24 cellular contexts compared by ENCODE assay signal in the genomic region with DNA sequence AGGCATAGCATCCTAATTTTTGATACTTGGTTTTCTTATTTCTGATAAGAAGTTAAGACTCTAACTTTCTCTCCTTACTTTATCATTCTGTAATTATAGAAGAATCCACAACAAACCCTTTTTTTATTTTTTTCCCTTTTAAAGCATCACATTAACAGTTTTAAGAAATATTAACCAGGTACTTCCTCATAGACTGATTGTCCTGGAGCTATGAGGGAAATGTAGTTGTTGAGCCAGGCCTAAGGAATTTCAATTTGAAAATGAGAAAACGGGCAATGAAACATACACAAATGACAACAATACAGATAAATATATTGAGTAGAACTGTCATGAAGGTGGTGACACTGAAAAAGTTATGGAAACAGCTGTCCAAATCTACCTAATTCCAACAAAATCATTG.
DNase-seq lines count a peak whose midpoint lies in the region; ATAC-seq and TF ChIP-seq lines count a peak whose summit lies in the region.
"Had no signal": no experiment of that assay in that cellular context is flagged by ENCODE, and none has a peak within 500 bp of the region (broad histone marks: within the 10 kb centered on the region; RNA-seq: fewer than 3 reads in every experiment).

No MANE protein-coding gene starts in this region.

- H3K79me2 ChIP-seq in neural progenitor cell (ENCODE audit: low read depth) (no peaks in the 10 kb centered on the region), mammary epithelial cell (ENCODE audit: insufficient read depth, low read length) (no peaks in the 10 kb centered on the region)

- H3K27me3 Mint-ChIP-seq in mesothelial cell of epicardium (ENCODE audit: low read depth) (no peaks in the 10 kb centered on the region), neural progenitor cell (ENCODE audit: insufficient read depth, low read depth) (no peaks in the 10 kb centered on the region), endodermal cell (ENCODE audit: insufficient read depth) (no peaks in the 10 kb centered on the region)
- H3K27me3 Mint-ChIP-seq: B cell; CD4-positive, alpha-beta T cell had no signal

- no peak for ATAC-seq in HG02763 (IDR thresholded peaks at IDR 0.05; ENCODE audit: unreplicated experiment)
- ATAC-seq: CD8-positive, alpha-beta T cell had no signal

- intact Hi-C loops in mammary epithelial cell (cut with micrococcal nuclease): loop anchor here (1.0 to 5.0 kb wide), 6 partner anchors 186 to 1469 kb away; no protein-coding TSS in a partner anchor

- H3K9me3 ChIP-seq in neural progenitor cell (ENCODE audit: low read depth) (no peaks in the 10 kb centered on the region), mammary epithelial cell (replicated peaks; ENCODE audit: insufficient read depth, low read length) (no peaks in the 10 kb centered on the region), endodermal cell (ENCODE audit: control insufficient read depth, low read length) (no peaks in the 10 kb centered on the region)
- H3K9me3 ChIP-seq: A549; BLaER1 treated with 17β-estradiol and CSF1 and Interleukin-3, amounts not matched to agents 10 nM and 100 nM; Caco-2 had no signal

- TF ChIP-seq CTCF in mesothelial cell of epicardium (IDR thresholded peaks at IDR 0.05; ENCODE audit: unreplicated experiment): no peak
- no peak for TF ChIP-seq CTCF in neural progenitor cell (IDR thresholded peaks at IDR 0.05)
- TF ChIP-seq CTCF in mammary epithelial cell (conservative IDR thresholded peaks at IDR 0.05 in 1 of 2, IDR thresholded peaks at IDR 0.05 in 1 of 2; ENCODE audit: extremely low read depth in 1 of 2, insufficient read depth in 1 of 2, low read depth in 1 of 2, low read length in 2 of 2): no peak
- TF ChIP-seq CTCF in endodermal cell (conservative IDR thresholded peaks at IDR 0.05): no peak

- DNase-seq in kidney glomerular epithelial cell (lab: John Stamatoyannopoulos, UW) (peak; percentile 58), mesothelial cell of epicardium (ENCODE audit: low spot score in 2 of 2, unreplicated experiment in 2 of 2) (no peak), neural progenitor cell (ENCODE audit: low spot score) (no peak), renal cortical epithelial cell (ENCODE audit: low read depth) (peak; percentile 66), mammary epithelial cell (no peak), endodermal cell (no peak)
- no peak for DNase-seq in activated effector memory CD4-positive, alpha-beta T cell treated with anti-CD3 and anti-CD28 coated beads, Interleukin-2, amount 50 U/mL, for 16 hours
- DNase-seq: AML-193; Calu3; CD4-positive, alpha-beta T cell; CD8-positive, alpha-beta T cell; DMS 273 treated with DMSO at 0.1 percent for 48 hours; DMS153; DMS79; DND-41; GDM1 had no signal

- H3K27ac ChIP-seq in neural progenitor cell (no peak overlapping the region), mammary epithelial cell (ENCODE audit: insufficient read depth, low read depth, low read length) (no peak overlapping the region), endodermal cell (ENCODE audit: low read depth, low read length) (no peak overlapping the region)
- H3K27ac ChIP-seq: 22Rv1; A549; BLaER1 treated with 17β-estradiol and CSF1 and Interleukin-3, amounts not matched to agents 10 nM and 100 nM; C4-2B had no signal

- peak overlapping the region; percentile 53 for H3K27ac Mint-ChIP-seq in mesothelial cell of epicardium
- H3K27ac Mint-ChIP-seq in neural progenitor cell: no peak overlapping the region
- no peak overlapping the region for H3K27ac Mint-ChIP-seq in endodermal cell
- H3K27ac Mint-ChIP-seq: B cell; CD4-positive, alpha-beta T cell; CD8-positive, alpha-beta T cell had no signal

- H3F3A ChIP-seq in neural progenitor cell (ENCODE audit: low read depth): no peaks in the 10 kb centered on the region

- H3K27me3 ChIP-seq in neural progenitor cell (no peaks in the 10 kb centered on the region), mammary epithelial cell (ENCODE audit: insufficient read depth, low read length) (peaks cover 2% of the 10 kb centered on the region), endodermal cell (ENCODE audit: control insufficient read depth, insufficient read depth, low read length, poor library complexity, severe bottlenecking) (no peaks in the 10 kb centered on the region)
- H3K27me3 ChIP-seq: BLaER1 treated with 17β-estradiol and CSF1 and Interleukin-3, amounts not matched to agents 10 nM and 100 nM had no signal

- H3K9me3 Mint-ChIP-seq in mesothelial cell of epicardium (peaks cover 11% of the 10 kb centered on the region), neural progenitor cell (no peaks in the 10 kb centered on the region), endodermal cell (no peaks in the 10 kb centered on the region)

- in situ Hi-C loops in mammary epithelial cell (cut with MboI; ENCODE audit: low sequenced_read_pairs in 2 of 2): loop anchor here (25.0 kb wide), 3 partner anchors 689 to 1464 kb away; no protein-coding TSS in a partner anchor

- dilution Hi-C loops in mammary epithelial cell (cut with HindIII; ENCODE audit: low sequenced_read_pairs): no loop called here

- H3K4me1 Mint-ChIP-seq in mesothelial cell of epicardium: peaks cover 21% of the 10 kb centered on the region
- no peaks in the 10 kb centered on the region for H3K4me1 Mint-ChIP-seq in neural progenitor cell
- peaks cover 17% of the 10 kb centered on the region for H3K4me1 Mint-ChIP-seq in endodermal cell
- H3K4me1 Mint-ChIP-seq: B cell had no signal

- peak overlapping the region; percentile 53 for H2AFZ ChIP-seq in neural progenitor cell (replicated peaks)
- no peak overlapping the region for H2AFZ ChIP-seq in mammary epithelial cell (ENCODE audit: low read depth, low read length)

- no TSS peak for BruUV-seq in mammary epithelial cell (replicated peaks; lab: Mats Ljungman, UMichigan)

- H3K4me2 ChIP-seq in neural progenitor cell (no peak overlapping the region), mammary epithelial cell (ENCODE audit: insufficient read depth, low read depth, low read length) (no peak overlapping the region)
- H3K4me2 ChIP-seq: A549; BLaER1 treated with 17β-estradiol and CSF1 and Interleukin-3, amounts not matched to agents 10 nM and 100 nM had no signal

- 44% methylated on average over 1 of the region's 1 CpG for WGBS in mammary epithelial cell (ENCODE audit: low coverage, missing lambda C conversion rate)
- WGBS in endodermal cell (ENCODE audit: insufficient coverage in 1 of 2, insufficient read length in 1 of 2), 2 experiments: no CpG with 5 or more reads among the region's 1 CpG

- H3K9ac ChIP-seq in neural progenitor cell (no peak overlapping the region), mammary epithelial cell (ENCODE audit: insufficient read depth, low read length) (no peak overlapping the region), endodermal cell (ENCODE audit: extremely low read depth, low read length, poor library complexity, severe bottlenecking) (no peak overlapping the region)
- H3K9ac ChIP-seq: BLaER1 treated with 17β-estradiol and CSF1 and Interleukin-3, amounts not matched to agents 10 nM and 100 nM had no signal

- H3K4me3 Mint-ChIP-seq in mesothelial cell of epicardium (no peak overlapping the region), neural progenitor cell (no peak overlapping the region), endodermal cell (no peak overlapping the region)
- H3K4me3 Mint-ChIP-seq: B cell; CD4-positive, alpha-beta T cell; CD8-positive, alpha-beta T cell had no signal

- H4K20me1 ChIP-seq in neural progenitor cell (ENCODE audit: low read depth) (no peaks in the 10 kb centered on the region), mammary epithelial cell (ENCODE audit: insufficient read depth, low read length) (no peaks in the 10 kb centered on the region)
- H4K20me1 ChIP-seq: BLaER1 treated with 17β-estradiol and CSF1 and Interleukin-3, amounts not matched to agents 10 nM and 100 nM had no signal

- no peaks in the 10 kb centered on the region for H3K36me3 ChIP-seq in neural progenitor cell
- H3K36me3 ChIP-seq in mammary epithelial cell (ENCODE audit: insufficient read depth, low read length): no peaks in the 10 kb centered on the region
- H3K36me3 ChIP-seq in endodermal cell (ENCODE audit: control insufficient read depth, insufficient read depth, low read length): no peaks in the 10 kb centered on the region
- H3K36me3 ChIP-seq: BLaER1 treated with 17β-estradiol and CSF1 and Interleukin-3, amounts not matched to agents 10 nM and 100 nM had no signal

- no peaks in the 10 kb centered on the region for H3K36me3 Mint-ChIP-seq in mesothelial cell of epicardium
- no peaks in the 10 kb centered on the region for H3K36me3 Mint-ChIP-seq in neural progenitor cell
- no peaks in the 10 kb centered on the region for H3K36me3 Mint-ChIP-seq in endodermal cell (ENCODE audit: low read depth)
- H3K36me3 Mint-ChIP-seq: CD8-positive, alpha-beta T cell had no signal

- no peak overlapping the region for H3K4me3 ChIP-seq in neural progenitor cell
- H3K4me3 ChIP-seq in mammary epithelial cell (replicated peaks in 1 of 3; ENCODE audit: insufficient read depth in 1 of 3, low read depth in 2 of 3, low read length in 3 of 3): no peak overlapping the region
- no peak overlapping the region for H3K4me3 ChIP-seq in endodermal cell (ENCODE audit: low read length)
- H3K4me3 ChIP-seq: A549; BLaER1 treated with 17β-estradiol and CSF1 and Interleukin-3, amounts not matched to agents 10 nM and 100 nM; GM12878 had no signal

- CTCF ChIA-PET in mammary epithelial cell (lab: Charles Lee; ENCODE audit: low non-redundant PET): no interaction called here

- H3K4me1 ChIP-seq in neural progenitor cell: no peaks in the 10 kb centered on the region
- H3K4me1 ChIP-seq in mammary epithelial cell (ENCODE audit: insufficient read depth, low read length): peaks cover 4% of the 10 kb centered on the region
- no peaks in the 10 kb centered on the region for H3K4me1 ChIP-seq in endodermal cell (ENCODE audit: control insufficient read depth, insufficient read depth, low read length)
- H3K4me1 ChIP-seq: A549, Caco-2 had no signal

Comparison
In these comparisons a context has a peak if more than half of its experiments do, and no peak if none do; other contexts are left out.
1. DNase-seq: peak in kidney glomerular epithelial cell (single experiment) and renal cortical epithelial cell (single experiment); none in mesothelial cell of epicardium (0 of 2), neural progenitor cell (single experiment), activated effector memory CD4-positive, alpha-beta T cell treated with anti-CD3 and anti-CD28 coated beads, Interleukin-2, amount 50 U/mL, for 16 hours (single experiment), mammary epithelial cell (single experiment) and endodermal cell (single experiment).